8 cellular contexts compared by ENCODE assay signal in the genomic region with DNA sequence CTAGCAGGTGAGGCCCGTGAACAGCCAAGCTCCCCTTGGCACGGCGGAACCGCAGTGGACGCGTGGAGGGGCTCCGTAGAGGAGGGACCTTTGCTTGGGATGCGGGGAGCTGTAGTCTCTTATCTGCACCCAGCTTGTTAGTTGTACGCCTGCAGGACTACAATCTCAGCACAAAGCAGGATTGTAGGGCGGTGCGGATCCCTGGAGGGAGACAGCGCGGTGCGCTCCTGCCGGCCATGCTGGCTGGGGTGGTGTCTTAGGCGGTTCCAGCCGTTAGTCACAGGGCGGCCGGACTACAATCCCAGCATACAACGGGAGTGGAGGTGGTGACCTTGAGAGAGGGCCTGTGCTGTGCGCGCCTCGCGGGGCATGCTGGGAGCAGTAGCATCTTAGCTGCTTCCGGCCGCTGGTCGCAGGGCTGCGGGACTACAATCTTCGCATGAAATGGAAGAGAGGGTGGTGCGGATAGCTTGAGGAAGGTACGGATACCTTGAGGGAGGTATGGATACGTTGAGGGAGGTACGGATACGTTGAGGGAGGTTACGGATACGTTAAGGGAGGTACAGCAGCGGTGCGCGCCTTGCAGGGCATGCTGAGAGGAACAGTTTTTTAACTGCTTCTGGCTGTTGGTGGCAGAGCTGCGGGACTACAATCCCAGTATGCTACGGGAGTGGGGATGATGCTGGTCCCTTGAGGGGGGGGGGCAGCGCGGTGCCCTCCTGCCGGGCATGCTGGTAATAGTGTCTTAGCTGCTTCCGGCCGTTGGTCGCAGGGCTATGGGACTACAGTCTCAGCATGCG.
DNase-seq lines count a peak whose midpoint lies in the region; ATAC-seq and TF ChIP-seq lines count a peak whose summit lies in the region.

No MANE protein-coding gene starts in this region.

- H3K36me3 ChIP-seq in A673 (ENCODE audit: insufficient read depth, low read length, poor library complexity, severe bottlenecking), result no peaks in the 10 kb centered on the region
- peaks cover 5% of the 10 kb centered on the region for H3K36me3 ChIP-seq in mammary epithelial cell (ENCODE audit: insufficient read depth, low read length)
- H3K36me3 ChIP-seq in iPS-20b (ENCODE audit: insufficient read depth, low read depth, low read length), result peaks cover 5% of the 10 kb centered on the region; the same call in 1 of the 2 replicates

- 2% methylated on average over 32 of the region's 48 CpGs for WGBS in mammary epithelial cell (ENCODE audit: low coverage, missing lambda C conversion rate)

- H3K27me3 ChIP-seq in A673 (replicated peaks; ENCODE audit: insufficient read depth, low read depth, low read length, poor library complexity) (no peaks in the 10 kb centered on the region), mammary epithelial cell (ENCODE audit: insufficient read depth, low read length) (no peaks in the 10 kb centered on the region), iPS-20b (ENCODE audit: insufficient read depth, low read length) (no peaks in the 10 kb centered on the region)

- peak overlapping the region; percentile 91 for H3K27ac ChIP-seq in A673 (ENCODE audit: low read depth, low read length, poor library complexity, severe bottlenecking)
- peak overlapping the region; percentile 96 for H3K27ac ChIP-seq in VCaP
- H3K27ac ChIP-seq in mammary epithelial cell (ENCODE audit: insufficient read depth, low read depth, low read length), result peak overlapping the region; percentile 75
- H3K27ac ChIP-seq in iPS-20b (ENCODE audit: low read length), result no peak overlapping the region
- H3K27ac ChIP-seq in skin epidermis, result peak overlapping the region; percentile 42 to 94 (median 88)

- dilution Hi-C loops in mammary epithelial cell (cut with HindIII; ENCODE audit: low sequenced_read_pairs), result no loop called here

- POLR2A ChIA-PET in A673 (lab: Charles Lee; ENCODE audit: low non-redundant PET), result no interaction called here

- peaks cover 3% of the 10 kb centered on the region for H4K20me1 ChIP-seq in mammary epithelial cell (ENCODE audit: insufficient read depth, low read length)

- BruUV-seq in A673 (replicated peaks; lab: Mats Ljungman, UMichigan), result no TSS peak
- BruUV-seq in mammary epithelial cell (replicated peaks; lab: Mats Ljungman, UMichigan), result TSS peak; percentile 23

- peak overlapping the region; percentile 89 for H3K4me2 ChIP-seq in mammary epithelial cell (ENCODE audit: insufficient read depth, low read depth, low read length)

- H3K9me3 ChIP-seq in A673 (ENCODE audit: low read depth, low read length, poor library complexity, severe bottlenecking) (peaks cover 17% of the 10 kb centered on the region), mammary epithelial cell (replicated peaks; ENCODE audit: insufficient read depth, low read length) (no peaks in the 10 kb centered on the region), iPS-20b (ENCODE audit: insufficient read depth, low read depth, low read length) (peaks cover 44% of the 10 kb centered on the region)

- CTCF ChIA-PET in A673 (lab: Charles Lee), result interaction anchor here (0.6 kb wide), 1 partner anchor 64 kb away, joined by 3 read pairs; no protein-coding TSS in a partner anchor
- CTCF ChIA-PET in mammary epithelial cell (lab: Charles Lee; ENCODE audit: low non-redundant PET), result no interaction called here

- peak overlapping the region; percentile 90 for H2AFZ ChIP-seq in mammary epithelial cell (ENCODE audit: low read depth, low read length)

- H3K4me1 ChIP-seq in A673 (ENCODE audit: insufficient read depth, low read length, poor library complexity, severe bottlenecking) (no peaks in the 10 kb centered on the region), mammary epithelial cell (ENCODE audit: insufficient read depth, low read length) (peaks cover 9% of the 10 kb centered on the region), iPS-20b (ENCODE audit: insufficient read depth, low read length) (no peaks in the 10 kb centered on the region)

- intact Hi-C loops in A673 (cut with micrococcal nuclease; ENCODE audit: unreplicated experiment) (no loop called here), mammary epithelial cell (cut with micrococcal nuclease) (no loop called here)

- H3K79me2 ChIP-seq in mammary epithelial cell (ENCODE audit: insufficient read depth, low read length), result peaks cover 82% of the 10 kb centered on the region

- TF ChIP-seq CTCF in A673 (conservative IDR thresholded peaks at IDR 0.05; ENCODE audit: low read depth, low read length), result no peak
- no peak for TF ChIP-seq CTCF in VCaP (conservative IDR thresholded peaks at IDR 0.05)
- peak in 1 of 2 donors; percentile 4 for TF ChIP-seq CTCF in mammary epithelial cell (conservative IDR thresholded peaks at IDR 0.05 in 1 of 2, IDR thresholded peaks at IDR 0.05 in 1 of 2; ENCODE audit: extremely low read depth in 1 of 2, insufficient read depth in 1 of 2, low read depth in 1 of 2, low read length in 2 of 2)

- H3K4me3 ChIP-seq in A673 (ENCODE audit: low read depth, low read length, poor library complexity, severe bottlenecking) (peak overlapping the region; percentile 85), mammary epithelial cell (replicated peaks in 1 of 3; ENCODE audit: insufficient read depth in 1 of 3, low read depth in 2 of 3, low read length in 3 of 3) (peak overlapping the region; percentile 75 to 82 (median 80)), iPS-20b (ENCODE audit: low read length) (peak overlapping the region; percentile 95), skin epidermis (peak overlapping the region; percentile 60 to 91 (median 80))

- DNase-seq in A673 (ENCODE audit: low spot score), result peak; percentile 94
- peak; percentile 87 for DNase-seq in NCI-H2171 (lab: John Stamatoyannopoulos, UW)
- peak; percentile 92 for DNase-seq in mammary epithelial cell

- in situ Hi-C loops in mammary epithelial cell (cut with MboI; ENCODE audit: low sequenced_read_pairs in 2 of 2), result no loop called here

- peak; percentile 91 for ATAC-seq in GM18867 (IDR thresholded peaks at IDR 0.05; ENCODE audit: unreplicated experiment)
- ATAC-seq in HG03097 (IDR thresholded peaks at IDR 0.05; ENCODE audit: low FRiP score, unreplicated experiment), result peak; percentile 91

- H3K9ac ChIP-seq in mammary epithelial cell (ENCODE audit: insufficient read depth, low read length), result peak overlapping the region; percentile 88
- peak overlapping the region; percentile 85 for H3K9ac ChIP-seq in iPS-20b (ENCODE audit: low read depth, low read length)
